Comparison of ENCODE assay signal across 8 cellular contexts in the genomic region with DNA sequence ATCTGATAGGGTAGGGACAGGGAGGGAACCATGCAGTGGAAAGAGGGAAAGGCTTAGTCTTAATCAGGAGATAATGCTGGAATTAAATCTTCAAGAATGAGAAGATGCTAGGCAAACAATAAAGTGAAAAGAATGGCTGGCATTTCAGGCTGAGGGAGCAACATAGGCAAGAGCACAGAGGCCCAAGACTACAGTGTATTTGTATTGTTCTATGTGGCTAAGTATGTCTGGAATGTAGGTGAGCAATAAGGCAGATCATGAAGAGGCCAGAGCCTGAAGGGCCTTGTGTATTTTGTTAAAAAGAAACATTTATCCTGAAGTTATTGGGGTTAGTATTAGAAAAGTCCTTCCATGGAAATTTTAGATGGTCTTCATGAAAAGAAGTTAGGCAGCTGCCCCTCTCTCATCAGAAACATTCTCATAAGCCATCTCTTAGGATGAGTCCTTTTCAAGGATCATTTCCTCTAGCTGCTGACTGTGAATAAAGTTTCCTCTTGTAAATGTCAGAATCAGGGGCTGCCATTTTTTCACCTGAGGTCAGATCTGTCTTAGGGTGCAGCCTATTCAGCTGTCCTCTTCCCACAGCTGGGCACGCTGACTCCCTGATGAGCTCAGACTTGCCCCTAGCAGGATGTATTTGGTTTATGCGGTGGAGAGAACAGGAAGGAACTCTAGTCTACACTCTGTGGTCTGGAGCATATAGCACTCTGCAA. TPM values are rescaled to one million over a fixed set of nuclear protein-coding genes. Genes with fewer than 3 reads are reported as not detected.
A peak's percentile ranks its signal among the peaks of the same experiment; 100 is the strongest.
DNase-seq lines count a peak whose midpoint lies in the region; ATAC-seq, FAIRE-seq and TF ChIP-seq lines count a peak whose summit lies in the region.

No MANE protein-coding gene starts in this region.

- H3K27me3 ChIP-seq in DND-41 (ENCODE audit: insufficient read depth, low read length, poor library complexity), result no peaks in the 10 kb centered on the region
- no peaks in the 10 kb centered on the region for H3K27me3 ChIP-seq in HL-60 (ENCODE audit: insufficient read depth, poor library complexity, severe bottlenecking)
- no peaks in the 10 kb centered on the region for H3K27me3 ChIP-seq in endothelial cell of umbilical vein (ENCODE audit: control insufficient read depth in 2 of 2, insufficient read depth in 2 of 2, low read length in 2 of 2)

- no peaks in the 10 kb centered on the region for H3K27me3 Mint-ChIP-seq in activated CD4-positive, alpha-beta T cell treated with anti-CD3 and anti-CD28 coated beads, Interleukin-2, amount 10 ng/mL, durations not matched to agents 24 days and 14 days

- peaks cover 36% of the 10 kb centered on the region for H3K9me3 Mint-ChIP-seq in activated CD4-positive, alpha-beta T cell treated with anti-CD3 and anti-CD28 coated beads, Interleukin-2, amount 10 ng/mL, durations not matched to agents 24 days and 14 days

- peaks cover 38% of the 10 kb centered on the region for H3K4me1 Mint-ChIP-seq in activated CD4-positive, alpha-beta T cell treated with anti-CD3 and anti-CD28 coated beads, Interleukin-2, amount 10 ng/mL, durations not matched to agents 24 days and 14 days

- H3K4me1 ChIP-seq in DND-41 (ENCODE audit: insufficient read depth, low read length) (peaks cover 68% of the 10 kb centered on the region), endothelial cell of umbilical vein (ENCODE audit: control insufficient read depth, extremely low read depth, insufficient read depth, low read length) (peaks cover 43% of the 10 kb centered on the region)

- H2AFZ ChIP-seq in DND-41 (ENCODE audit: low read depth, low read length), result 0 out of 2 replicates have a peak overlapping the region, but pooled peaks have one; percentile 3
- H2AFZ ChIP-seq in endothelial cell of umbilical vein (ENCODE audit: low read depth, low read length), result peak overlapping the region; percentile 45

- peak overlapping the region; percentile 53 for H3K4me2 ChIP-seq in DND-41 (ENCODE audit: insufficient read depth, low read length)
- peak overlapping the region; percentile 59 for H3K4me2 ChIP-seq in endothelial cell of umbilical vein (ENCODE audit: insufficient read depth, low read length)

- POLR2A ChIA-PET in endothelial cell of umbilical vein (lab: Charles Lee), result interaction anchor here (0.8 kb wide), 1 partner anchor 45 kb away, joined by 3 read pairs; no protein-coding TSS in a partner anchor

- H3K27ac ChIP-seq in DND-41 (ENCODE audit: low read length) (peak overlapping the region; percentile 90), HL-60 (replicated peaks) (no peak overlapping the region), endothelial cell of umbilical vein (ENCODE audit: insufficient read depth, low read depth, low read length) (peak overlapping the region; percentile 81)

- no peak overlapping the region for H3K4me3 ChIP-seq in DND-41 (ENCODE audit: low read depth in 1 of 2, low read length in 2 of 2)
- H3K4me3 ChIP-seq in HL-60 (replicated peaks; ENCODE audit: insufficient read depth, low read length), result no peak overlapping the region
- no peak overlapping the region for H3K4me3 ChIP-seq in endothelial cell of umbilical vein (replicated peaks in 1 of 3; ENCODE audit: insufficient read depth in 1 of 3, low read depth in 1 of 3, low read length in 3 of 3)

- FAIRE-seq in endothelial cell of umbilical vein (lab: Jason Lieb, UNC), result peak; percentile 80

- TSS peak; percentile 76 for BruUV-seq in endothelial cell of umbilical vein (replicated peaks; lab: Mats Ljungman, UMichigan)

- H3K79me2 ChIP-seq in DND-41 (ENCODE audit: insufficient read depth, low read length) (peaks cover 30% of the 10 kb centered on the region), endothelial cell of umbilical vein (ENCODE audit: control insufficient read depth, insufficient read depth, low read length) (no peaks in the 10 kb centered on the region)

- H3K9ac ChIP-seq in DND-41 (ENCODE audit: low read depth, low read length), result peak overlapping the region; percentile 56
- H3K9ac ChIP-seq in endothelial cell of umbilical vein (replicated peaks; ENCODE audit: extremely low read depth, insufficient read depth, low read length), result peak overlapping the region; percentile 73

- H3K27ac Mint-ChIP-seq in activated CD4-positive, alpha-beta T cell treated with anti-CD3 and anti-CD28 coated beads, Interleukin-2, amount 10 ng/mL, durations not matched to agents 24 days and 14 days, result peak overlapping the region; percentile 84

- H4K20me1 ChIP-seq in DND-41 (ENCODE audit: insufficient read depth, low read length) (no peaks in the 10 kb centered on the region), endothelial cell of umbilical vein (replicated peaks; ENCODE audit: control insufficient read depth, extremely low read depth, insufficient read depth, low read length) (no peaks in the 10 kb centered on the region)

- TF ChIP-seq CTCF in DND-41 (IDR thresholded peaks at IDR 0.05; ENCODE audit: borderline replicate concordance, extremely low read depth, low read length, poor library complexity, severe bottlenecking) (no peak), HL-60 (IDR thresholded peaks at IDR 0.05; ENCODE audit: insufficient read depth, low read length) (no peak), endothelial cell of umbilical vein (IDR thresholded peaks at IDR 0.05; ENCODE audit: extremely low read depth in 1 of 2, insufficient read depth in 1 of 2, low read depth in 1 of 2, low read length in 2 of 2) (no peak)

- CTCF ChIA-PET in endothelial cell of umbilical vein (lab: Charles Lee), result interaction anchor here (0.9 to 1.5 kb wide), 6 partner anchors 9 to 68 kb away, joined by 3 to 5 read pairs (median 3); partner anchors contain the start of genes ATP10D and COMMD8

- H3K9me3 ChIP-seq in DND-41 (ENCODE audit: insufficient read depth, low read length, severe bottlenecking), result no peaks in the 10 kb centered on the region
- no peaks in the 10 kb centered on the region for H3K9me3 ChIP-seq in endothelial cell of umbilical vein (replicated peaks; ENCODE audit: control insufficient read depth, insufficient read depth, low read length)

- peak; percentile 98 for ATAC-seq in DND-41 (ENCODE audit: insufficient read depth, low read depth)
- ATAC-seq in GM21447 (IDR thresholded peaks at IDR 0.05; ENCODE audit: unreplicated experiment), result peak; percentile 100

- DNase-seq in DND-41 (peak; percentile 92), HL-60 (ENCODE audit: low read depth in 1 of 2, low spot score in 1 of 2) (peak; percentile 28 to 87), endothelial cell of umbilical vein (ENCODE audit: low read depth, low spot score) (peak; percentile 81), non-pigmented ciliary epithelial cell (ENCODE audit: low read depth) (peak; percentile 97), DMS79 treated with DMSO at 0.1 percent for 48 hours (lab: John Stamatoyannopoulos, UW) (no peak), NCI-H345 (lab: John Stamatoyannopoulos, UW) (no peak)
- peak; percentile 89 for DNase-seq in activated CD4-positive, alpha-beta T cell treated with anti-CD3 and anti-CD28 coated beads, Interleukin-2, amount 10 ng/mL, durations not matched to agents 24 days and 14 days

- no peaks in the 10 kb centered on the region for H3K9me1 ChIP-seq in endothelial cell of umbilical vein (replicated peaks; ENCODE audit: control insufficient read depth, extremely low read depth, insufficient read depth, low read length)

- TF ChIP-seq POLR2A in endothelial cell of umbilical vein (IDR thresholded peaks at IDR 0.05; ENCODE audit: low read depth, low read length), result peak; percentile 41

- dilution Hi-C loops in endothelial cell of umbilical vein (cut with MboI; ENCODE audit: extremely low pct_ligation_motif_present, low sequenced_read_pairs), result no loop called here

- H3K36me3 ChIP-seq in DND-41 (ENCODE audit: insufficient read depth, low read length) (peaks cover 50% of the 10 kb centered on the region), endothelial cell of umbilical vein (ENCODE audit: control insufficient read depth in 2 of 2, extremely low read depth in 1 of 2, insufficient read depth in 2 of 2, low read length in 2 of 2) (peaks cover 0 to 2% of the 10 kb centered on the region in 2 experiments)

- intact Hi-C loops in activated CD4-positive, alpha-beta T cell treated with anti-CD3 and anti-CD28 coated beads, Interleukin-2, amount 10 ng/mL, durations not matched to agents 24 days and 14 days (cut with micrococcal nuclease), result loop anchor here (5.0 kb wide), 1 partner anchor 44 kb away; the partner anchor contains the start of gene ATP10D
- intact Hi-C loops in endothelial cell of umbilical vein (cut with micrococcal nuclease), result loop anchor here (1.0 kb wide), 5 partner anchors 21 to 68 kb away; partner anchors contain the start of genes ATP10D and COMMD8

- H3K4me3 Mint-ChIP-seq in activated CD4-positive, alpha-beta T cell treated with anti-CD3 and anti-CD28 coated beads, Interleukin-2, amount 10 ng/mL, durations not matched to agents 24 days and 14 days, result peak overlapping the region; percentile 56

- peaks cover 19% of the 10 kb centered on the region for H3K36me3 Mint-ChIP-seq in activated CD4-positive, alpha-beta T cell treated with anti-CD3 and anti-CD28 coated beads, Interleukin-2, amount 10 ng/mL, durations not matched to agents 24 days and 14 days (ENCODE audit: low read depth)

TF ChIP-seq in endothelial cell of umbilical vein, 7 proteins besides CTCF, POLR2A, EP300 and RAD21 (continues in another document):
- TF ChIP-seq JUN (IDR thresholded peaks at IDR 0.05; ENCODE audit: borderline replicate concordance, insufficient read depth, insufficient read length, low read depth) (peak; percentile 32), GATA2 (IDR thresholded peaks at IDR 0.05; ENCODE audit: insufficient read depth, insufficient read length, low read depth, low read length) (peak; percentile 54), EZH2 (IDR thresholded peaks at IDR 0.05; ENCODE audit: borderline replicate concordance, low read depth, low read length, severe bottlenecking) (no peak), POLR2AphosphoS5 (IDR thresholded peaks at IDR 0.05; ENCODE audit: insufficient read depth, low read depth, low read length) (peak; percentile 82), MAX (IDR thresholded peaks at IDR 0.05; ENCODE audit: insufficient read depth, insufficient read length) (no peak), MYC (IDR thresholded peaks at IDR 0.05; ENCODE audit: low read depth, low read length) (no peak)

RNA-seq across cellular contexts. Expression of gene ATP10D, which starts 46.3 kb away (rescaled TPM):
- 0.71 and 1.3 TPM in 2 replicates for total RNA-seq in activated CD4-positive, alpha-beta T cell treated with anti-CD3 and anti-CD28 coated beads, Interleukin-2, amount 10 ng/mL, durations not matched to agents 24 days and 14 days
- total RNA-seq in endothelial cell of umbilical vein, result 30.9 and 34.1 TPM in 2 replicates
- polyA plus RNA-seq in endothelial cell of umbilical vein, result 32.8 and 40.2 TPM in 2 replicates
- 10.8 and 17.5 TPM in 2 replicates for polyA plus RNA-seq in endothelial cell of umbilical vein (2011; cell fraction: cytosol; rRNA removed)
- 39.1 and 41.9 TPM in 2 replicates for polyA plus RNA-seq in endothelial cell of umbilical vein (2011; cell fraction: nucleus; rRNA removed)
- polyA plus RNA-seq in endothelial cell of umbilical vein (2012), result 24.3 and 29.4 TPM in 2 replicates
- 238 and 283 TPM in 2 replicates for polyA minus RNA-seq in endothelial cell of umbilical vein
- polyA minus RNA-seq in endothelial cell of umbilical vein (2011; cell fraction: cytosol; rRNA and poly(A)+ RNA removed), result 3.9 TPM
- polyA minus RNA-seq in endothelial cell of umbilical vein (2011; cell fraction: nucleus; rRNA and poly(A)+ RNA removed), result 71.7 and 108 TPM in 2 replicates

Comparison
In these comparisons a context has a peak if more than half of its experiments do, and no peak if none do; other contexts are left out.
1. DNase-seq: peak in DND-41 (single experiment), HL-60 (2 of 2), activated CD4-positive, alpha-beta T cell treated with anti-CD3 and anti-CD28 coated beads, Interleukin-2, amount 10 ng/mL, durations not matched to agents 24 days and 14 days (single experiment), endothelial cell of umbilical vein (single experiment) and non-pigmented ciliary epithelial cell (single experiment); none in DMS79 treated with DMSO at 0.1 percent for 48 hours (single experiment) and NCI-H345 (single experiment).
2. RNA of gene ATP10D, which starts 46.3 kb away (total RNA-seq): 30.9 to 34.1 TPM in endothelial cell of umbilical vein; 0.71 to 1.3 TPM in activated CD4-positive, alpha-beta T cell treated with anti-CD3 and anti-CD28 coated beads, Interleukin-2, amount 10 ng/mL, durations not matched to agents 24 days and 14 days; every median in the first group is over 10 times any median in the second.